ENCODE assay signal across 8 cellular contexts in genomic region chrX:104113237-104113965, GRCh38. TPM values are rescaled to one million over a fixed set of nuclear protein-coding genes. Genes with fewer than 3 reads are reported as not detected.
DNase-seq lines count a peak whose midpoint lies in the region; ATAC-seq and TF ChIP-seq lines count a peak whose summit lies in the region.

No MANE protein-coding gene starts in this region.

- H3K4me3 ChIP-seq in DOHH2 (ENCODE audit: low read length) (peak overlapping the region; percentile 77), GM23248 (peak overlapping the region; percentile 79)

- peak overlapping the region; percentile 72 for H3K9ac ChIP-seq in GM23248

- H3K9me3 ChIP-seq in DOHH2 (ENCODE audit: control insufficient read depth, insufficient read depth, low read length) (no peaks in the 10 kb centered on the region), GM23248 (ENCODE audit: low read depth) (no peaks in the 10 kb centered on the region)

- H3K79me2 ChIP-seq in DOHH2 (ENCODE audit: control insufficient read depth, low read length) (peaks cover 5% of the 10 kb centered on the region; the same call in 1 of the 2 replicates), GM23248 (ENCODE audit: insufficient read depth) (no peaks in the 10 kb centered on the region)

- H3K4me1 ChIP-seq in DOHH2 (ENCODE audit: control insufficient read depth, low read length) (peaks cover 25% of the 10 kb centered on the region), GM23248 (ENCODE audit: insufficient read depth) (no peaks in the 10 kb centered on the region)

- H3K36me3 ChIP-seq in DOHH2 (ENCODE audit: control insufficient read depth, low read length) (no peaks in the 10 kb centered on the region), GM23248 (ENCODE audit: low read depth) (no peaks in the 10 kb centered on the region)

- H3F3A ChIP-seq in DOHH2 (ENCODE audit: control insufficient read depth, insufficient read depth) (no peaks in the 10 kb centered on the region), GM23248 (ENCODE audit: insufficient read depth) (no peaks in the 10 kb centered on the region)

- H3K4me2 ChIP-seq in DOHH2 (ENCODE audit: low read length) (peak overlapping the region; percentile 79), GM23248 (ENCODE audit: unreplicated experiment) (peak overlapping the region; percentile 83)

- peak; percentile 58 for TF ChIP-seq CTCF in DOHH2 (IDR thresholded peaks at IDR 0.05; ENCODE audit: low read depth, low read length, poor library complexity, severe bottlenecking)

- peak; percentile 71 for ATAC-seq in sciatic nerve
- ATAC-seq in GM19328 (IDR thresholded peaks at IDR 0.05; ENCODE audit: unreplicated experiment) = no peak

- H3K9me2 ChIP-seq in DOHH2 (replicated peaks; ENCODE audit: control insufficient read depth, low read length) = no peaks in the 10 kb centered on the region
- H3K9me2 ChIP-seq in GM23248 (ENCODE audit: insufficient read depth) = no peaks in the 10 kb centered on the region

- H3K27ac ChIP-seq in DOHH2 (ENCODE audit: low read depth, low read length) (no peak overlapping the region), GM23248 (no peak overlapping the region)

- DNase-seq in GM23248 (peak; percentile 67), M059J (ENCODE audit: low read depth) (peak; percentile 72), SW 1271 (lab: John Stamatoyannopoulos, UW) (peak; percentile 2 to 35), anterior cingulate cortex (lab: John Stamatoyannopoulos, UW) (peak in 53 of 58 donors; percentile 1 to 64 (median 25)), hypothalamus (lab: John Stamatoyannopoulos, UW) (peak in 43 of 51 donors; percentile 0 to 58 (median 20)), sciatic nerve (ENCODE audit: low spot score) (peak; percentile 64)

- 3% methylated on average over 20 to 22 of the region's 22 CpGs for WGBS in GM23248 (ENCODE audit: low coverage in 1 of 2, low lambda C conversion rate in 2 of 2, missing lambda C conversion rate in 2 of 2), 2 experiments

- peak overlapping the region; percentile 90 for H2AFZ ChIP-seq in GM23248

- intact Hi-C loops in sciatic nerve (cut with DNase I) = no loop called here

- in situ Hi-C loops in GM23248 (cut with MboI) = loop anchor here (25.0 kb wide), 1 partner anchor 276 kb away; the partner anchor contains the start of gene RAB9B

- H3K27me3 ChIP-seq in DOHH2 (ENCODE audit: control insufficient read depth, low read length) = no peaks in the 10 kb centered on the region
- no peaks in the 10 kb centered on the region for H3K27me3 ChIP-seq in GM23248 (replicated peaks; ENCODE audit: insufficient read depth)

- H4K20me1 ChIP-seq in DOHH2 (ENCODE audit: control insufficient read depth, insufficient read depth, low read depth, low read length) = no peaks in the 10 kb centered on the region
- no peaks in the 10 kb centered on the region for H4K20me1 ChIP-seq in GM23248 (ENCODE audit: insufficient read depth)

RNA-seq across cellular contexts. Expression of gene ZCCHC18, which starts 1.1 kb away (rescaled TPM):
- total RNA-seq in GM23248 (2014; rRNA removed; shearing (Covaris generic)) = 1.4 TPM in 1 of 2 replicates, not detected in the other
- polyA plus RNA-seq in GM23248 (2016; fragmentation: Nextera tagmentation; extraction: Ambion mirVana) = 0.57 and 0.58 TPM in 2 replicates
- total RNA-seq in M059J (2014; rRNA removed; shearing (Covaris generic)) = 1.7 TPM in 1 of 2 replicates, not detected in the other
- total RNA-seq in sciatic nerve = 1.5 TPM

RNA-seq across cellular contexts. Expression of gene TMSB15C, which starts 37.4 kb away (rescaled TPM):
- 1.8 and 4.1 TPM in 2 replicates for total RNA-seq in GM23248 (2014; rRNA removed; shearing (Covaris generic))
- polyA plus RNA-seq in GM23248 (2016; fragmentation: Nextera tagmentation; extraction: Ambion mirVana) = 0.30 and 0.39 TPM in 2 replicates
- 3.5 and 7.8 TPM in 2 replicates for total RNA-seq in M059J (2014; rRNA removed; shearing (Covaris generic))
- total RNA-seq in sciatic nerve = 2.4 TPM

RNA-seq across cellular contexts. Expression of gene SLC25A53, which starts 43.4 kb away (rescaled TPM):
- 6.1 and 9.9 TPM in 2 replicates for total RNA-seq in GM23248 (2014; rRNA removed; shearing (Covaris generic))
- polyA plus RNA-seq in GM23248 (2016; fragmentation: Nextera tagmentation; extraction: Ambion mirVana) = 6.0 and 6.2 TPM in 2 replicates
- total RNA-seq in M059J (2014; rRNA removed; shearing (Covaris generic)) = 4.9 and 11.0 TPM in 2 replicates
- total RNA-seq in sciatic nerve = 15.6 TPM

RNA-seq across cellular contexts. Expression of gene FAM199X, which starts 52.9 kb away (rescaled TPM):
- 16.1 and 16.9 TPM in 2 replicates for total RNA-seq in GM23248 (2014; rRNA removed; shearing (Covaris generic))
- 8.1 and 9.7 TPM in 2 replicates for polyA plus RNA-seq in GM23248 (2016; fragmentation: Nextera tagmentation; extraction: Ambion mirVana)
- 24.1 and 35.2 TPM in 2 replicates for total RNA-seq in M059J (2014; rRNA removed; shearing (Covaris generic))
- 23.4 TPM for total RNA-seq in sciatic nerve

Comparison
In these comparisons a context has a peak if more than half of its experiments do, and no peak if none do; other contexts are left out.
1. DNase-seq: peak in every context shown above with its lines; median percentile 72 in M059J; 67 in GM23248; 64 in sciatic nerve; 25 in anterior cingulate cortex; 20 in hypothalamus; 18 in SW 1271.